Comparison of ENCODE assay signal across 10 cellular contexts in genomic region chr17:59827721-59828477, GRCh38.
DNase-seq lines count a peak whose midpoint lies in the region; ATAC-seq and TF ChIP-seq lines count a peak whose summit lies in the region.
"Had no signal": no experiment of that assay in that cellular context is flagged by ENCODE, and none has a peak within 500 bp of the region (broad histone marks: within the 10 kb centered on the region; RNA-seq: fewer than 3 reads in every experiment).

No MANE protein-coding gene starts in this region.

- no peaks in the 10 kb centered on the region for H3K9me3 ChIP-seq in stomach smooth muscle (ENCODE audit: control insufficient read depth in 2 of 2, low read length in 2 of 2)

- TF ChIP-seq CTCF in foreskin keratinocyte (conservative IDR thresholded peaks at IDR 0.05): no peak

- DNase-seq in activated CD4-positive, alpha-beta T cell treated with anti-CD3 and anti-CD28 coated beads for 36 hours: no peak
- DNase-seq in activated CD4-positive, alpha-beta T cell treated with anti-CD3 and anti-CD28 coated beads, Interleukin-2, amount 50 U/mL, for 48 hours: no peak
- DNase-seq in RPMI7951 (ENCODE audit: low read depth) (peak; percentile 27), foreskin keratinocyte (no peak), SIG-M5 treated with dmso at 0.1 percent for 504 hours (lab: John Stamatoyannopoulos, UW; ENCODE audit: unreplicated experiment) (no peak), NCI-H146 (lab: John Stamatoyannopoulos, UW) (no peak), C1 segment of cervical spinal cord (lab: John Stamatoyannopoulos, UW) (no peak)
- DNase-seq: activated gamma-delta T cell treated with Interleukin-2 at 50 U/mL for 16 hours had no signal

- H3K4me1 ChIP-seq in foreskin keratinocyte: peaks cover 43% of the 10 kb centered on the region
- peaks cover 21% of the 10 kb centered on the region for H3K4me1 ChIP-seq in stomach smooth muscle (ENCODE audit: control insufficient read depth, insufficient read depth, low read length)

- peak overlapping the region in 1 of 2 donors; percentile 42 for H3K9ac ChIP-seq in stomach smooth muscle (ENCODE audit: low read length in 2 of 2)

- peaks cover 79% of the 10 kb centered on the region for H3K4me1 Mint-ChIP-seq in activated CD4-positive, alpha-beta T cell treated with anti-CD3 and anti-CD28 coated beads for 36 hours

- H3K27ac Mint-ChIP-seq in activated CD4-positive, alpha-beta T cell treated with anti-CD3 and anti-CD28 coated beads for 36 hours: peak overlapping the region; percentile 93

- H3K27me3 ChIP-seq in foreskin keratinocyte (no peaks in the 10 kb centered on the region), stomach smooth muscle (ENCODE audit: control insufficient read depth in 1 of 2, insufficient read depth in 2 of 2, low read length in 2 of 2) (no peaks in the 10 kb centered on the region)

- POLR2A ChIA-PET in activated CD4-positive, alpha-beta T cell treated with anti-CD3 and anti-CD28 coated beads for 36 hours (lab: Charles Lee): interaction anchor here (0.6 to 9.2 kb wide), 9 partner anchors 12 to 207 kb away, joined by 3 to 308 read pairs (median 4); no protein-coding TSS in a partner anchor

- H3K4me3 Mint-ChIP-seq in activated CD4-positive, alpha-beta T cell treated with anti-CD3 and anti-CD28 coated beads for 36 hours: peak overlapping the region; percentile 78
- H3K4me3 Mint-ChIP-seq: neural crest cell had no signal

- H3K4me3 ChIP-seq in stomach smooth muscle (ENCODE audit: low read length in 2 of 2): no peak overlapping the region

- no peaks in the 10 kb centered on the region for H3K27me3 Mint-ChIP-seq in activated CD4-positive, alpha-beta T cell treated with anti-CD3 and anti-CD28 coated beads for 36 hours

- no peaks in the 10 kb centered on the region for H3K36me3 ChIP-seq in stomach smooth muscle (ENCODE audit: control insufficient read depth in 2 of 2, insufficient read depth in 2 of 2, low read length in 2 of 2)

- CTCF ChIA-PET in activated CD4-positive, alpha-beta T cell treated with anti-CD3 and anti-CD28 coated beads for 36 hours (lab: Charles Lee): interaction anchor here (0.8 to 11.2 kb wide), 10 partner anchors 9 to 76 kb away, joined by 3 to 113 read pairs (median 5); no protein-coding TSS in a partner anchor

- intact Hi-C loops in activated CD4-positive, alpha-beta T cell treated with anti-CD3 and anti-CD28 coated beads for 36 hours (cut with DNase I, micrococcal nuclease): loop anchor here in 1 of 2 experiments (2.0 kb wide), 1 partner anchor 65 kb away; no protein-coding TSS in a partner anchor

- H3K9me3 Mint-ChIP-seq in activated CD4-positive, alpha-beta T cell treated with anti-CD3 and anti-CD28 coated beads for 36 hours (ENCODE audit: low read depth): no peaks in the 10 kb centered on the region
- H3K9me3 Mint-ChIP-seq: neural crest cell had no signal

- H3K27ac ChIP-seq in foreskin keratinocyte: peak overlapping the region; percentile 98
- H3K27ac ChIP-seq in stomach smooth muscle (ENCODE audit: low read length): peak overlapping the region; percentile 37

- H3K36me3 Mint-ChIP-seq in activated CD4-positive, alpha-beta T cell treated with anti-CD3 and anti-CD28 coated beads for 36 hours (ENCODE audit: low read depth): peaks cover 50% of the 10 kb centered on the region

- no peak for ATAC-seq in activated CD4-positive, alpha-beta T cell treated with anti-CD3 and anti-CD28 coated beads for 36 hours
- ATAC-seq in foreskin keratinocyte: no peak
